8 cellular contexts compared by ENCODE assay signal in genomic region chr5:160369990-160370712, GRCh38. TPM values are rescaled to one million over a fixed set of nuclear protein-coding genes. Genes with fewer than 3 reads are reported as not detected.
DNase-seq lines count a peak whose midpoint lies in the region; ATAC-seq, FAIRE-seq and TF ChIP-seq lines count a peak whose summit lies in the region.

A gene with protein sequence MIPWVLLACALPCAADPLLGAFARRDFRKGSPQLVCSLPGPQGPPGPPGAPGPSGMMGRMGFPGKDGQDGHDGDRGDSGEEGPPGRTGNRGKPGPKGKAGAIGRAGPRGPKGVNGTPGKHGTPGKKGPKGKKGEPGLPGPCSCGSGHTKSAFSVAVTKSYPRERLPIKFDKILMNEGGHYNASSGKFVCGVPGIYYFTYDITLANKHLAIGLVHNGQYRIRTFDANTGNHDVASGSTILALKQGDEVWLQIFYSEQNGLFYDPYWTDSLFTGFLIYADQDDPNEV (minus strand): TSS chr5:160370626. CDS start chr5:160355011, 15,615 bp downstream.

- H3K9me1 ChIP-seq in endothelial cell of umbilical vein (replicated peaks; ENCODE audit: control insufficient read depth, extremely low read depth, insufficient read depth, low read length): no peaks in the 10 kb centered on the region

- peak; percentile 64 for FAIRE-seq in endothelial cell of umbilical vein (lab: Jason Lieb, UNC)

- peak within 1 kb of the TSS; percentile 19 for H3K9ac ChIP-seq in endothelial cell of umbilical vein (replicated peaks; ENCODE audit: extremely low read depth, insufficient read depth, low read length)

- no peaks in the 10 kb centered on the region for H3K79me2 ChIP-seq in endothelial cell of umbilical vein (ENCODE audit: control insufficient read depth, insufficient read depth, low read length)

- dilution Hi-C loops in endothelial cell of umbilical vein (cut with MboI; ENCODE audit: extremely low pct_ligation_motif_present, low sequenced_read_pairs): no loop called here

- BruUV-seq in endothelial cell of umbilical vein (replicated peaks; lab: Mats Ljungman, UMichigan): no TSS peak

- H3K4me1 ChIP-seq in endothelial cell of umbilical vein (ENCODE audit: control insufficient read depth, extremely low read depth, insufficient read depth, low read length) (peaks cover 7% of the 10 kb centered on the region), mesodermal cell (ENCODE audit: control insufficient read depth, insufficient read depth, low read length, poor library complexity, severe bottlenecking) (peaks cover 5% of the 10 kb centered on the region), thoracic aorta (ENCODE audit: control insufficient read depth in 1 of 2, low read depth in 2 of 2) (peaks cover 7 to 42% of the 10 kb centered on the region in 2 donors)

- no peak within 1 kb of the TSS for H3K27ac Mint-ChIP-seq in T-helper 17 cell

- intact Hi-C loops in endothelial cell of umbilical vein (cut with micrococcal nuclease): no loop called here

- H3K9me3 ChIP-seq in T-helper 17 cell (ENCODE audit: control insufficient read depth, low read length, poor library complexity, severe bottlenecking): no peaks in the 10 kb centered on the region
- H3K9me3 ChIP-seq in endothelial cell of umbilical vein (replicated peaks; ENCODE audit: control insufficient read depth, insufficient read depth, low read length): no peaks in the 10 kb centered on the region
- H3K9me3 ChIP-seq in mesodermal cell (ENCODE audit: control insufficient read depth, low read length): no peaks in the 10 kb centered on the region
- no peaks in the 10 kb centered on the region for H3K9me3 ChIP-seq in thoracic aorta

- H3K27ac ChIP-seq in endothelial cell of umbilical vein (ENCODE audit: insufficient read depth, low read depth, low read length) (no peak within 1 kb of the TSS), mesodermal cell (ENCODE audit: low read depth, low read length, severe bottlenecking) (no peak within 1 kb of the TSS), thoracic aorta (peak within 1 kb of the TSS; percentile 46 to 66)

- no peak for TF ChIP-seq POLR2A in endothelial cell of umbilical vein (IDR thresholded peaks at IDR 0.05; ENCODE audit: low read depth, low read length)

- peaks cover 85% of the 10 kb centered on the region for H3K27me3 Mint-ChIP-seq in T-helper 17 cell

- ATAC-seq in T-helper 17 cell (no peak), thoracic aorta (ENCODE audit: insufficient number of reproducible peaks, low FRiP score, low read depth) (peak; percentile 64), GM19455 (IDR thresholded peaks at IDR 0.05; ENCODE audit: unreplicated experiment) (no peak)

- H3K36me3 Mint-ChIP-seq in T-helper 17 cell (ENCODE audit: low read depth): peaks cover 12% of the 10 kb centered on the region

- H3K4me3 ChIP-seq in endothelial cell of umbilical vein (replicated peaks in 1 of 3; ENCODE audit: insufficient read depth in 1 of 3, low read depth in 1 of 3, low read length in 3 of 3): peak within 1 kb of the TSS; percentile 42 to 63 (median 46)
- peak within 1 kb of the TSS; percentile 48 for H3K4me3 ChIP-seq in mesodermal cell (ENCODE audit: extremely low read depth, insufficient read depth, low read length, poor library complexity, severe bottlenecking)
- H3K4me3 ChIP-seq in thoracic aorta: peak within 1 kb of the TSS; percentile 82

- H3K27me3 ChIP-seq in endothelial cell of umbilical vein (ENCODE audit: control insufficient read depth in 2 of 2, insufficient read depth in 2 of 2, low read length in 2 of 2) (peaks cover 50 to 56% of the 10 kb centered on the region in 2 experiments), thoracic aorta (replicated peaks; ENCODE audit: insufficient read depth) (no peaks in the 10 kb centered on the region)

- TF ChIP-seq CTCF in endothelial cell of umbilical vein (IDR thresholded peaks at IDR 0.05; ENCODE audit: extremely low read depth in 1 of 2, insufficient read depth in 1 of 2, low read depth in 1 of 2, low read length in 2 of 2) (no peak), thoracic aorta (IDR thresholded peaks at IDR 0.05) (no peak)

- H3K36me3 ChIP-seq in endothelial cell of umbilical vein (ENCODE audit: control insufficient read depth in 2 of 2, extremely low read depth in 1 of 2, insufficient read depth in 2 of 2, low read length in 2 of 2): no peaks in the 10 kb centered on the region
- no peaks in the 10 kb centered on the region for H3K36me3 ChIP-seq in mesodermal cell (ENCODE audit: control insufficient read depth, insufficient read depth, low read length)
- no peaks in the 10 kb centered on the region for H3K36me3 ChIP-seq in thoracic aorta

- DNase-seq in COLO668 (lab: John Stamatoyannopoulos, UW; ENCODE audit: unreplicated experiment) (peak; percentile 12), HCEC 1CT (peak; percentile 68), T-helper 17 cell (no peak), endothelial cell of umbilical vein (ENCODE audit: low read depth, low spot score) (peak; percentile 44), thoracic aorta (ENCODE audit: low spot score) (no peak), DMS153 (lab: John Stamatoyannopoulos, UW) (no peak)

- peaks cover 21% of the 10 kb centered on the region for H3K4me1 Mint-ChIP-seq in T-helper 17 cell

- POLR2A ChIA-PET in endothelial cell of umbilical vein (lab: Charles Lee): no interaction called here

- no peaks in the 10 kb centered on the region for H4K20me1 ChIP-seq in endothelial cell of umbilical vein (replicated peaks; ENCODE audit: control insufficient read depth, extremely low read depth, insufficient read depth, low read length)

- CTCF ChIA-PET in endothelial cell of umbilical vein (lab: Charles Lee): interaction anchor here (0.8 to 2.9 kb wide), 9 partner anchors 9 to 348 kb away, joined by 3 to 23 read pairs (median 6); no protein-coding TSS in a partner anchor

- WGBS in mesodermal cell (ENCODE audit: insufficient coverage in 2 of 2), 2 experiments: 4 to 10% methylated on average over 25 to 30 of the region's 45 CpGs

- peak within 1 kb of the TSS; percentile 73 for H3K4me3 Mint-ChIP-seq in T-helper 17 cell

- H3K4me2 ChIP-seq in endothelial cell of umbilical vein (ENCODE audit: insufficient read depth, low read length): peak within 1 kb of the TSS; percentile 86

- H2AFZ ChIP-seq in endothelial cell of umbilical vein (ENCODE audit: low read depth, low read length): peak within 1 kb of the TSS; percentile 63

TF ChIP-seq in endothelial cell of umbilical vein, 7 proteins besides CTCF, POLR2A, EP300 and RAD21:
- TF ChIP-seq EZH2 (IDR thresholded peaks at IDR 0.05; ENCODE audit: borderline replicate concordance, low read depth, low read length, severe bottlenecking) (peak; percentile 81), JUN (IDR thresholded peaks at IDR 0.05; ENCODE audit: borderline replicate concordance, insufficient read depth, insufficient read length, low read depth) (no peak), FOS (IDR thresholded peaks at IDR 0.05; ENCODE audit: borderline replicate concordance, insufficient read depth, low read length) (no peak)
- TF ChIP-seq, protein P1, sequence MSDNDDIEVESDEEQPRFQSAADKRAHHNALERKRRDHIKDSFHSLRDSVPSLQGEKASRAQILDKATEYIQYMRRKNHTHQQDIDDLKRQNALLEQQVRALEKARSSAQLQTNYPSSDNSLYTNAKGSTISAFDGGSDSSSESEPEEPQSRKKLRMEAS (IDR thresholded peaks at IDR 0.05; ENCODE audit: insufficient read depth, insufficient read length): peak; percentile 74
TF ChIP-seq in endothelial cell of umbilical vein: peak in this region for 2.

RNA-seq across cellular contexts. Expression of the gene that starts here (rescaled TPM):
- not detected for total RNA-seq in T-helper 17 cell
- total RNA-seq in endothelial cell of umbilical vein: 0.53 TPM in 1 of 2 replicates, not detected in the other
- 0.46 and 0.52 TPM in 2 replicates for polyA plus RNA-seq in endothelial cell of umbilical vein
- polyA plus RNA-seq in endothelial cell of umbilical vein (2011; cell fraction: cytosol; rRNA removed): 0.21 and 0.31 TPM in 2 replicates
- polyA plus RNA-seq in endothelial cell of umbilical vein (2011; cell fraction: nucleus; rRNA removed): 0.11 and 0.13 TPM in 2 replicates
- polyA plus RNA-seq in endothelial cell of umbilical vein (2012): 0.11 and 0.24 TPM in 2 replicates
- polyA minus RNA-seq in endothelial cell of umbilical vein: not detected in 2 replicates
- polyA minus RNA-seq in endothelial cell of umbilical vein (2011; cell fraction: cytosol; rRNA and poly(A)+ RNA removed): not detected
- 0.14 TPM in 1 of 2 replicates, not detected in the other for polyA minus RNA-seq in endothelial cell of umbilical vein (2011; cell fraction: nucleus; rRNA and poly(A)+ RNA removed)
- 0.11 TPM for polyA plus RNA-seq in mesodermal cell (2013, experiment 1 of 2)
- polyA plus RNA-seq in mesodermal cell (2013, experiment 2 of 2): 0.10 TPM
- total RNA-seq in thoracic aorta: 10 to 100 TPM in 1 of 2 donors, 1 to 10 TPM in 1; 8.3 to 13.8 TPM

Comparison
In these comparisons a context has a peak if more than half of its experiments do, and no peak if none do; other contexts are left out.
1. Peak in DNase-seq, H3K4me3 ChIP-seq, H3K9ac ChIP-seq and H3K4me2 ChIP-seq in endothelial cell of umbilical vein; RNA of the gene not detected or under 1 TPM.
2. DNase-seq: peak in COLO668 (single experiment) and HCEC 1CT (single experiment); none in T-helper 17 cell (0 of 3), thoracic aorta (single experiment) and DMS153 (single experiment).
3. H3K27ac ChIP-seq: peak in thoracic aorta (2 of 2); none in endothelial cell of umbilical vein (single experiment) and mesodermal cell (single experiment).
4. Peak in every context shown above with its lines, with median percentiles within 50 percentile points of each other: H3K4me3 ChIP-seq.